Comparison of ENCODE assay signal across 1 cellular context in the genomic region with DNA sequence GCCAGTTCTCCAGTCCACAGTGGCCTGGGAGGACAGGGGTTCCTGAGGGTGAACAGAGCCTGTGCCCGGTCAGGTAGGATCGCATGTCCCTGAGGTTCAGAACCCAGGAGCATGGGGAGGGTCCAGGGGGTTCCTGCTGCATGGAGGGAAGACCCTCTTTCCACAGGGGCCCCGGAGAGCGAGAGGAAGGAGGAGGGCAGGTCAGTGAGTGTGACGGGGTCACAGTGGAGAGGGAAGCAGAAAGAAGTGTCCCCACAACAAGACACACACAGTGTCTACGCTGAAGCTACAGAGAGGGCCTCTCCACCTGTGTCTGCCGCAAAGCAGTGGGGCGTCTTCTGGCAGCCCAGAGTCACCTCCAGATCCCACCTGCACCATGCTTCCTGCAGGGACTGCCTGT.
TF ChIP-seq lines count a peak whose summit lies in the region.

No MANE protein-coding gene starts in this region.

TF ChIP-seq in H1, 55 proteins besides CTCF, POLR2A, EP300 and RAD21:
- TF ChIP-seq SUZ12 (IDR thresholded peaks at IDR 0.05; ENCODE audit: low read length): peak; percentile 34; the same call in 1 of the 2 replicates
